In genomic region chr2:101372792-101373191, GRCh38 we compare ENCODE assay signal across 10 cellular contexts. TPM values are rescaled to one million over a fixed set of nuclear protein-coding genes. Genes with fewer than 3 reads are reported as not detected.
"Had no signal": no experiment of that assay in that cellular context is flagged by ENCODE, and none has a peak within 500 bp of the region (broad histone marks: within the 10 kb centered on the region; RNA-seq: fewer than 3 reads in every experiment).

No MANE protein-coding gene starts in this region.

- H3K9ac ChIP-seq: KMS-11 had no signal

- H3K4me3 ChIP-seq: K562 had no signal

- H3K4me1 Mint-ChIP-seq: IgD-negative memory B cell had no signal

- ATAC-seq: K562 had no signal

- H3K4me2 ChIP-seq: KMS-11 had no signal

- H3K4me3 Mint-ChIP-seq: IgD-negative memory B cell had no signal

- H3K36me3 Mint-ChIP-seq: IgD-negative memory B cell had no signal

- H3K27me3 Mint-ChIP-seq: IgD-negative memory B cell had no signal

- H3K27ac ChIP-seq: HL-60, KMS-11 had no signal

- DNase-seq: IMR-90, Karpas-422, KBM-7, KG1 had no signal

- FAIRE-seq: HTR-8/SVneo, K562 had no signal

RNA-seq across cellular contexts. Expression of gene CREG2, which starts 14.5 kb away (rescaled TPM):
- total RNA-seq: HT-29, IMR-90, K562 had no signal
- polyA plus RNA-seq: K562 had no signal
